22 cellular contexts compared by ENCODE assay signal in the genomic region with DNA sequence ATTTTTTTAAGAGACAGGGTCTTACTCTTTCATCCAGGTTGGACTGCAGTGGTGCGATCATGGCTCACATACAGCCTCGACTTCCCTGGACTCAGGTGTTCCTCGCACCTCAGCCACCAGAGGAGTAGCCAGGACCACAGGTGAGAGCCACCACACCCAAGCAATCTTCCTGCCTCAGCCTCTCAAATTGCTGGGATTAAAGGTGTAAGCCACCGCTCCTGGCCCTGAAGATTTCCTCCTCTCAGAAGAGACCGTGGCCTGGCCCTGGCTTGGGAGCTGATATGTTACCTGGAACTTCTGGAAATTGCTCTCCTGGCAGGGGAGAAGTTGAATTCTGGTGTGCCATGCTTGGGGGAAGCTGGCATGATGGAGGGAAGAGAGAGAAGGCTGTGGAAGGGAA.
"Had no signal": no experiment of that assay in that cellular context is flagged by ENCODE, and none has a peak within 500 bp of the region (broad histone marks: within the 10 kb centered on the region; RNA-seq: fewer than 3 reads in every experiment).

No MANE protein-coding gene starts in this region.

- H3K9me3 ChIP-seq: body of pancreas, heart left ventricle, ovary, prostate gland, spleen, tibial artery, uterus had no signal

- H3K27me3 ChIP-seq: body of pancreas, cardiac muscle cell, dorsolateral prefrontal cortex, heart left ventricle, ovary, spleen, tibial artery, uterus had no signal

- H3K27ac ChIP-seq: body of pancreas, cardiac muscle cell, dorsolateral prefrontal cortex, epithelial cell of prostate, heart left ventricle, ovary, prostate gland, spleen, tibial artery, uterus had no signal

- H3K36me3 ChIP-seq: cardiac muscle cell, heart left ventricle, ovary, prostate gland, tibial artery, uterus had no signal

- H3K4me1 ChIP-seq: prostate gland, uterus had no signal

- H3K36me3 Mint-ChIP-seq: natural killer cell treated with Interleukin-12 subunit alpha and Interleukin-12 subunit beta and Interleukin-15 and Interleukin-18, amount 100 ng/mL, for 72 hours; WTC11 had no signal

- H3K9me3 Mint-ChIP-seq: activated naive CD4-positive, alpha-beta T cell treated with anti-CD3 and anti-CD28 coated beads, Interleukin-2, amount 10 ng/mL, durations not matched to agents 7 days and 5 days; activated T-cell treated with anti-CD3 and anti-CD28 coated beads, Interleukin-2, amount 50 U/mL, for 24 hours; natural killer cell treated with Interleukin-12 subunit alpha and Interleukin-12 subunit beta and Interleukin-15 and Interleukin-18, amount 100 ng/mL, for 72 hours; T-cell; WTC11 had no signal

- ATAC-seq: body of pancreas; heart left ventricle; natural killer cell treated with Interleukin-12 subunit alpha and Interleukin-12 subunit beta and Interleukin-15 and Interleukin-18, amount 100 ng/mL, for 72 hours; stimulated activated naive CD8-positive, alpha-beta T cell treated with anti-CD3 and anti-CD28 coated beads, Interleukin-15, Interleukin-2, amounts not matched to agents 100 U/mL and 50 U/mL, for 24 hours; T-cell; WTC11 had no signal

- H3K4me3 Mint-ChIP-seq: activated naive CD4-positive, alpha-beta T cell treated with anti-CD3 and anti-CD28 coated beads, Interleukin-2, amount 10 ng/mL, durations not matched to agents 7 days and 5 days; activated T-cell treated with anti-CD3 and anti-CD28 coated beads, Interleukin-2, amount 50 U/mL, for 24 hours; natural killer cell treated with Interleukin-12 subunit alpha and Interleukin-12 subunit beta and Interleukin-15 and Interleukin-18, amount 100 ng/mL, for 72 hours; T-cell; WTC11 had no signal

- H3K27ac Mint-ChIP-seq: activated naive CD4-positive, alpha-beta T cell treated with anti-CD3 and anti-CD28 coated beads, Interleukin-2, amount 10 ng/mL, durations not matched to agents 7 days and 5 days; activated T-cell treated with anti-CD3 and anti-CD28 coated beads, Interleukin-2, amount 50 U/mL, for 24 hours; natural killer cell treated with Interleukin-12 subunit alpha and Interleukin-12 subunit beta and Interleukin-15 and Interleukin-18, amount 100 ng/mL, for 72 hours; T-cell; WTC11 had no signal

- DNase-seq: activated CD4-positive, alpha-beta T cell treated with anti-CD3 and anti-CD28 coated beads for 4 hours; activated CD4-positive, alpha-beta T cell treated with anti-CD3 and anti-CD28 coated beads, Interleukin-2, amount 50 U/mL, for 48 hours; activated effector memory CD4-positive, alpha-beta T cell treated with Interleukin-2 at 50 U/mL for 16 hours; activated naive CD4-positive, alpha-beta T cell treated with anti-CD3 and anti-CD28 coated beads, Interleukin-2, amount 10 ng/mL, durations not matched to agents 7 days and 5 days; activated T-cell treated with anti-CD3 and anti-CD28 coated beads, Interleukin-2, amount 50 U/mL, for 24 hours; anterior cingulate cortex; body of pancreas; heart left ventricle; spleen; stimulated activated CD4-positive, alpha-beta T cell treated with anti-CD3 and anti-CD28 coated beads, Interleukin-4, amount 100 ng/mL, for 24 hours; stimulated activated naive CD8-positive, alpha-beta T cell treated with anti-CD3 and anti-CD28 coated beads, Interleukin-15, Interleukin-2, amounts not matched to agents 100 U/mL and 50 U/mL, for 24 hours; T-cell; T-helper 9 cell; tibial artery had no signal

- H3K27me3 Mint-ChIP-seq: activated T-cell treated with anti-CD3 and anti-CD28 coated beads, Interleukin-2, amount 50 U/mL, for 24 hours; natural killer cell treated with Interleukin-12 subunit alpha and Interleukin-12 subunit beta and Interleukin-15 and Interleukin-18, amount 100 ng/mL, for 72 hours; T-cell had no signal

- H3K4me3 ChIP-seq: body of pancreas, cardiac muscle cell, dorsolateral prefrontal cortex, heart left ventricle, ovary, prostate gland, spleen, tibial artery, uterus had no signal
